ENCODE assay signal across 10 cellular contexts in genomic region chr6:5626727-5627426, GRCh38.
A peak's percentile ranks its signal among the peaks of the same experiment; 100 is the strongest.
DNase-seq lines count a peak whose midpoint lies in the region; ATAC-seq, FAIRE-seq and TF ChIP-seq lines count a peak whose summit lies in the region.
"Had no signal": no experiment of that assay in that cellular context is flagged by ENCODE, and none has a peak within 500 bp of the region (broad histone marks: within the 10 kb centered on the region; RNA-seq: fewer than 3 reads in every experiment).

No MANE protein-coding gene starts in this region.

- no peaks in the 10 kb centered on the region for H3K27me3 Mint-ChIP-seq in activated naive CD8-positive, alpha-beta T cell treated with anti-CD3 and anti-CD28 coated beads for 36 hours

- H3K4me3 ChIP-seq in kidney (ENCODE audit: low read length in 2 of 2) = no peak overlapping the region
- no peak overlapping the region for H3K4me3 ChIP-seq in PC-9
- H3K4me3 ChIP-seq: upper lobe of right lung had no signal

- no TSS peak for BruUV-seq in PC-9 (replicated peaks; lab: Mats Ljungman, UMichigan)

- H3K9me2 ChIP-seq in PC-9 (ENCODE audit: insufficient read depth) = no peaks in the 10 kb centered on the region

- H3K27ac Mint-ChIP-seq in activated naive CD8-positive, alpha-beta T cell treated with anti-CD3 and anti-CD28 coated beads for 36 hours = peak overlapping the region; percentile 59

- no peaks in the 10 kb centered on the region for H3K36me3 ChIP-seq in kidney (ENCODE audit: control insufficient read depth in 1 of 2, insufficient read depth in 2 of 2, low read length in 2 of 2)
- H3K36me3 ChIP-seq in PC-9 (ENCODE audit: low read depth) = no peaks in the 10 kb centered on the region
- H3K36me3 ChIP-seq: upper lobe of right lung had no signal

- no peak overlapping the region for H3K9ac ChIP-seq in kidney (ENCODE audit: low read length in 2 of 2)

- CTCF ChIA-PET in PC-9 (lab: Charles Lee) = no interaction called here

- FAIRE-seq in kidney (lab: Jason Lieb, UNC) = no peak

- no peak overlapping the region for H3K4me2 ChIP-seq in PC-9

- H3K4me3 Mint-ChIP-seq in activated naive CD8-positive, alpha-beta T cell treated with anti-CD3 and anti-CD28 coated beads for 36 hours = no peak overlapping the region
- H3K4me3 Mint-ChIP-seq: brain had no signal

- H3K4me1 ChIP-seq in kidney (ENCODE audit: control insufficient read depth in 1 of 2, insufficient read depth in 1 of 2, low read depth in 1 of 2, low read length in 2 of 2) (no peaks in the 10 kb centered on the region), PC-9 (replicated peaks; ENCODE audit: insufficient read depth) (no peaks in the 10 kb centered on the region)
- H3K4me1 ChIP-seq: upper lobe of right lung had no signal

- peak; percentile 10 for DNase-seq in activated naive CD8-positive, alpha-beta T cell treated with anti-CD3 and anti-CD28 coated beads for 36 hours
- DNase-seq in NCI-H2107 treated with DMSO at 0.1 percent for 48 hours (lab: John Stamatoyannopoulos, UW; ENCODE audit: unreplicated experiment) = no peak
- no peak for DNase-seq in kidney
- DNase-seq in PC-9 = no peak
- DNase-seq in activated CD4-positive, CD25-positive, alpha-beta regulatory T cell treated with anti-CD3 and anti-CD28 coated beads, Interleukin-2, amount 50 U/mL, for 72 hours = no peak
- DNase-seq: upper lobe of right lung had no signal

- H3F3A ChIP-seq in PC-9 (ENCODE audit: insufficient read depth, low read depth) = no peaks in the 10 kb centered on the region

- no peak overlapping the region for H3K27ac ChIP-seq in kidney (ENCODE audit: low read depth in 2 of 2, low read length in 2 of 2)
- no peak overlapping the region for H3K27ac ChIP-seq in PC-9
- H3K27ac ChIP-seq: upper lobe of right lung had no signal

- ATAC-seq in GM18502 (IDR thresholded peaks at IDR 0.05; ENCODE audit: poor library complexity, unreplicated experiment) (peak; percentile 84), GM21367 (IDR thresholded peaks at IDR 0.05; ENCODE audit: unreplicated experiment) (peak; percentile 69), HG03280 (IDR thresholded peaks at IDR 0.05; ENCODE audit: unreplicated experiment) (peak; percentile 61)
- ATAC-seq: upper lobe of right lung had no signal

- POLR2A ChIA-PET in PC-9 (lab: Charles Lee; ENCODE audit: unreplicated experiment) = no interaction called here

- H3K9me3 ChIP-seq in kidney (ENCODE audit: control insufficient read depth in 1 of 2, low read length in 2 of 2) (no peaks in the 10 kb centered on the region), PC-9 (ENCODE audit: insufficient read depth, low read depth) (no peaks in the 10 kb centered on the region)
- H3K9me3 ChIP-seq: upper lobe of right lung had no signal

- no peaks in the 10 kb centered on the region for H3K27me3 ChIP-seq in PC-9 (ENCODE audit: insufficient read depth, low read depth)
- H3K27me3 ChIP-seq: upper lobe of right lung had no signal

- TF ChIP-seq CTCF in kidney (IDR thresholded peaks at IDR 0.05; ENCODE audit: borderline replicate concordance, extremely low read depth, insufficient read depth) (no peak), PC-9 (conservative IDR thresholded peaks at IDR 0.05) (no peak)

- no peak overlapping the region for H2AFZ ChIP-seq in PC-9

- no peaks in the 10 kb centered on the region for H4K20me1 ChIP-seq in PC-9 (ENCODE audit: insufficient read depth)

- peaks cover 19% of the 10 kb centered on the region for H3K36me3 Mint-ChIP-seq in activated naive CD8-positive, alpha-beta T cell treated with anti-CD3 and anti-CD28 coated beads for 36 hours

- no peaks in the 10 kb centered on the region for H3K79me2 ChIP-seq in PC-9 (ENCODE audit: low read depth)

- no peaks in the 10 kb centered on the region for H3K9me3 Mint-ChIP-seq in activated naive CD8-positive, alpha-beta T cell treated with anti-CD3 and anti-CD28 coated beads for 36 hours

- H3K4me1 Mint-ChIP-seq in activated naive CD8-positive, alpha-beta T cell treated with anti-CD3 and anti-CD28 coated beads for 36 hours = peaks cover 35% of the 10 kb centered on the region

- intact Hi-C loops in kidney (cut with DNase I) (no loop called here), PC-9 (cut with micrococcal nuclease; ENCODE audit: unreplicated experiment) (no loop called here)
